Comparison of ENCODE assay signal across 8 cellular contexts in the genomic region with DNA sequence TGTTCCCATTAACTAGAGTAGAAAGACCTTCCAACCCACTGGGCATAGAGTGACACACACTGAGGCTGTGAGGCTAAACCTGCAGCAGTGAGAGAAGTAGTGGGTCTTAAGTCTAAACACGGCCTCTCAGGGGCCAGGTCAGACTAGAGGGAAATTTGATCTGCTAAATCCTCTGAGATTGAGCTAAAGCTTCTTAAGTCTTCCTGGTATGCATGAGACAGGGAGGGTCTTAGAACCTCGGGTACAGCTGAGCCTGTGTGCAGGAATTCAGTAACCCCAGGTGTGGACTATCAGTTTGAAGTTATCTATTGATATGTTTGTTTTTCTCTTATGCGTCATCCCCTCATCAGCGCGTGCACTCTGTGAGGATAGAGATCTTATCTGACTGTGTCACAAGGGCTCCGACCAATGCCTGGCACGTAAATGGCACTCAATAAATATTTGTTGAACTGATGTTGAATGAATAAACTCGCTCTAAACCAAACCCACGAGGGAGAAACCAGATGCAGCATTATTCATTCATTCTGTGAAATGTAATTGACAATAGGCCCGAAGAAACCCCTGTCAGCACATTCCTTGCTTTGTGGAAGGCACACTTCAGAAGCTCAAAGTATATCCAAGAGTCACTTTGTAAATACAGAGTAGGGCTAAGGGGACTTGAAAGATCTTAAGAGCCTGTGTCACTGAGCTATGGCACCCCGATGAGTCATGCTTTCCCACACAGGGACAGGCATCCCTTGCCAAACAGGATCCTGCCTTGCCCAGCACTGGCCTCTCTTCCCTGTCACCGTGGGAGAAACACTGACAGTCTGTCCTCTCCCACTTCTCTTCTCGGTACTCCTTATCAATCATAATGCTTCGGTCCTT. TPM values are rescaled to one million over a fixed set of nuclear protein-coding genes. Genes with fewer than 3 reads are reported as not detected.
DNase-seq lines count a peak whose midpoint lies in the region; ATAC-seq and TF ChIP-seq lines count a peak whose summit lies in the region.

No MANE protein-coding gene starts in this region.

- intact Hi-C loops in breast epithelium (cut with DNase I; ENCODE audit: low total_unique reads), result no loop called here

- H3K27me3 ChIP-seq in BLaER1 treated with 17β-estradiol and CSF1 and Interleukin-3, amounts not matched to agents 10 nM and 100 nM, result no peaks in the 10 kb centered on the region
- H3K27me3 ChIP-seq in breast epithelium (no peaks in the 10 kb centered on the region), lung (ENCODE audit: control insufficient read depth, insufficient read depth) (no peaks in the 10 kb centered on the region)

- WGBS in lung, 2 donors, result 38 to 60% methylated on average over 14 of the region's 14 CpGs

- no peak overlapping the region for H3K4me3 ChIP-seq in BLaER1 treated with 17β-estradiol and CSF1 and Interleukin-3, amounts not matched to agents 10 nM and 100 nM
- H3K4me3 ChIP-seq in NB4 (ENCODE audit: low read depth, low read length) (no peak overlapping the region), breast epithelium (no peak overlapping the region), lung (no peak overlapping the region)

- peak; percentile 70 for DNase-seq in NB4 (ENCODE audit: low read depth)
- peak; percentile 69 to 73 for DNase-seq in breast epithelium (ENCODE audit: low spot score in 2 of 2)
- DNase-seq in lung (ENCODE audit: low spot score), result peak; percentile 77
- no peak for DNase-seq in GOT3 (lab: John Stamatoyannopoulos, UW)

- no peaks in the 10 kb centered on the region for H3K36me3 ChIP-seq in BLaER1 treated with 17β-estradiol and CSF1 and Interleukin-3, amounts not matched to agents 10 nM and 100 nM
- H3K36me3 ChIP-seq in breast epithelium (no peaks in the 10 kb centered on the region), lung (ENCODE audit: control insufficient read depth in 2 of 2, insufficient read depth in 2 of 2, low read length in 2 of 2) (no peaks in the 10 kb centered on the region)

- peaks cover 5 to 17% (median 9%) of the 10 kb centered on the region in 11 experiments; a peak in 17 of 22 replicates for H3K9me3 ChIP-seq in BLaER1 treated with 17β-estradiol and CSF1 and Interleukin-3, amounts not matched to agents 10 nM and 100 nM (replicated peaks in 1 of 11)
- no peaks in the 10 kb centered on the region for H3K9me3 ChIP-seq in breast epithelium
- peaks cover 0 to 2% of the 10 kb centered on the region in 2 donors for H3K9me3 ChIP-seq in lung (ENCODE audit: control insufficient read depth in 2 of 2, insufficient read depth in 1 of 2, low read length in 1 of 2)

- H3K9ac ChIP-seq in BLaER1 treated with 17β-estradiol and CSF1 and Interleukin-3, amounts not matched to agents 10 nM and 100 nM, result peak overlapping the region in 3 of 11 experiments; percentile 29 to 41 (median 30); a peak in 6 of 22 replicates

- no peaks in the 10 kb centered on the region for H4K20me1 ChIP-seq in BLaER1 treated with 17β-estradiol and CSF1 and Interleukin-3, amounts not matched to agents 10 nM and 100 nM

- TF ChIP-seq CTCF in NB4 (IDR thresholded peaks at IDR 0.05; ENCODE audit: low read depth, low read length) (no peak), breast epithelium (IDR thresholded peaks at IDR 0.05) (no peak), lung (IDR thresholded peaks at IDR 0.05; ENCODE audit: control extremely low read depth, extremely low read depth) (no peak)

- peaks cover 0 to 87% (median 28%) of the 10 kb centered on the region in 10 experiments; a peak in 11 of 20 replicates for H3K4me1 ChIP-seq in BLaER1 treated with 17β-estradiol and CSF1 and Interleukin-3, amounts not matched to agents 10 nM and 100 nM
- peaks cover 0 to 5% of the 10 kb centered on the region in 2 donors for H3K4me1 ChIP-seq in breast epithelium
- H3K4me1 ChIP-seq in lung (ENCODE audit: control insufficient read depth in 2 of 2, insufficient read depth in 2 of 2, low read length in 2 of 2), result peaks cover 0 to 12% of the 10 kb centered on the region in 2 donors

- peak overlapping the region in 6 of 11 experiments; percentile 27 to 92 (median 53); a peak in 10 of 22 replicates for H3K27ac ChIP-seq in BLaER1 treated with 17β-estradiol and CSF1 and Interleukin-3, amounts not matched to agents 10 nM and 100 nM
- H3K27ac ChIP-seq in breast epithelium (peak overlapping the region; percentile 79 to 82), lung (ENCODE audit: low read depth in 1 of 2, low read length in 1 of 2) (peak overlapping the region in 1 of 2 donors; percentile 50)

- ATAC-seq in lung (ENCODE audit: insufficient read depth, low FRiP score) (peak; percentile 71), HG03159 (IDR thresholded peaks at IDR 0.05; ENCODE audit: unreplicated experiment) (no peak), HG03571 (IDR thresholded peaks at IDR 0.05; ENCODE audit: unreplicated experiment) (no peak), HG02884 (IDR thresholded peaks at IDR 0.05; ENCODE audit: unreplicated experiment) (no peak)

- TF ChIP-seq POLR2A in NB4 (IDR thresholded peaks at IDR 0.05; ENCODE audit: extremely low read depth, insufficient read length) (no peak), breast epithelium (IDR thresholded peaks at IDR 0.05) (no peak)

- peak overlapping the region in 5 of 11 experiments; percentile 44 to 83 (median 67); a peak in 9 of 22 replicates for H3K4me2 ChIP-seq in BLaER1 treated with 17β-estradiol and CSF1 and Interleukin-3, amounts not matched to agents 10 nM and 100 nM

RNA-seq across cellular contexts. Expression of gene RAB10, which starts 21.7 kb away (rescaled TPM):
- 100 to 1,000 TPM in 2 of 3 donors, 10 to 100 TPM in 1; 82.6 to 101 (median 100) TPM for total RNA-seq in breast epithelium
- 100 to 1,000 TPM in 1 of 2 donors, 10 to 100 TPM in 1; 86.0 to 149 TPM for total RNA-seq in lung
- 10 to 100 TPM; 37.6 to 84.5 TPM for polyA plus RNA-seq in lung

RNA-seq across cellular contexts. Expression of gene KIF3C, which starts 29.9 kb away (rescaled TPM):
- 10 to 100 TPM in 1 of 3 donors, 1 to 10 TPM in 2; 3.4 to 32.8 (median 6.0) TPM for total RNA-seq in breast epithelium
- total RNA-seq in lung, result 1 to 10 TPM; 6.2 TPM
- 1 to 10 TPM; 1.1 to 2.2 TPM for polyA plus RNA-seq in lung
